In the genomic region with DNA sequence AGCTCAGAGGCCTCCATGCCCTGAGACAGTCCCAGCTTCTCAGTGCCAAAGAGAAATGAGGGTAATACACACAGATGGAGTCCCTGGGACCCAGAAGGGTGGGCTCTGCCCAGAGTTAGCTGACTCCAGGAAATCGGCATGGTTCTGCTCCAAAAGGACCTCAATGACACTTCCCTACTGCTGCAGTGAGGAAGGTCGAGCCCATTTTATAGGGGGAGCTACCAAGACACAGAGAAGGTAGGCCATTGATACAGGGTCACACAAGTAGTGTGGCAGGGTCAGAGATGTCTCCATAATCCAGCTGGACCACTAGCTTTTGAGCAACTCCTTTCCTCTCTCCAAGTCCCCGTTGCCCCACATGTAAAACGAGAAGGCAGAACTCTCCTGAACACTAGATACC, we compare ENCODE assay signal across 36 cellular contexts.
"Had no signal": no experiment of that assay in that cellular context is flagged by ENCODE, and none has a peak within 500 bp of the region (broad histone marks: within the 10 kb centered on the region; RNA-seq: fewer than 3 reads in every experiment).

No MANE protein-coding gene starts in this region.

- H3K27me3 Mint-ChIP-seq: activated CD4-positive, alpha-beta memory T cell treated with anti-CD3 and anti-CD28 coated beads for 36 hours; activated CD4-positive, alpha-beta T cell treated with anti-CD3 and anti-CD28 coated beads, Interleukin-2, amount 10 ng/mL, durations not matched to agents 24 days and 14 days; central memory CD8-positive, alpha-beta T cell; T-helper 17 cell had no signal

- H3K27ac Mint-ChIP-seq: activated B cell treated with CpG ODN at 0.5 μM for 24 hours; activated CD4-positive, alpha-beta memory T cell treated with anti-CD3 and anti-CD28 coated beads for 36 hours; activated CD4-positive, alpha-beta T cell treated with anti-CD3 and anti-CD28 coated beads, Interleukin-2, amount 10 ng/mL, durations not matched to agents 24 days and 14 days; activated CD8-positive, alpha-beta T cell treated with anti-CD3 and anti-CD28 coated beads for 36 hours; activated naive CD4-positive, alpha-beta T cell treated with anti-CD3 and anti-CD28 coated beads for 36 hours; activated naive CD4-positive, alpha-beta T cell treated with anti-CD3 and anti-CD28 coated beads, Interleukin-2, amount 50 U/mL, for 72 hours; activated naive CD8-positive, alpha-beta T cell treated with anti-CD3 and anti-CD28 coated beads for 36 hours; activated T-cell treated with anti-CD3 and anti-CD28 coated beads, Interleukin-2, amount 50 U/mL, for 72 hours; activated T-helper 1 cell treated with anti-CD3 and anti-CD28 coated beads, Interleukin-12 subunit alpha, Interleukin-12 subunit beta, Interleukin-2, Interleukin-4 antibody, amounts not matched to agents 30 ng/mL and 10 ng/mL and 1 ng/mL, durations not matched to agents 14 hours and 24 hours and 36 hours; activated T-helper 17 cell treated with anti-CD3 and anti-CD28 coated beads, Interleukin-2, amount 50 U/mL, for 72 hours; T-helper 17 cell had no signal

- DNase-seq: activated B cell treated with CpG ODN at 0.5 μM for 24 hours; activated CD4-positive, alpha-beta memory T cell treated with anti-CD3 and anti-CD28 coated beads for 36 hours; activated CD4-positive, alpha-beta T cell treated with anti-CD3 and anti-CD28 coated beads for 4 hours; activated CD4-positive, alpha-beta T cell treated with anti-CD3 and anti-CD28 coated beads, Interleukin-2, amount 10 ng/mL, durations not matched to agents 24 days and 14 days; activated CD4-positive, alpha-beta T cell treated with anti-CD3 and anti-CD28 coated beads, Interleukin-2, amount 50 U/mL, for 1 hour; activated CD4-positive, alpha-beta T cell treated with anti-CD3 and anti-CD28 coated beads, Interleukin-2, amount 50 U/mL, for 4 hours; activated CD4-positive, CD25-positive, alpha-beta regulatory T cell treated with anti-CD3 and anti-CD28 coated beads, Interleukin-2, amount 50 U/mL, for 72 hours; activated CD8-positive, alpha-beta memory T cell treated with anti-CD3 and anti-CD28 coated beads, Interleukin-2, amount 50 U/mL, for 4 hours; activated CD8-positive, alpha-beta T cell treated with anti-CD3 and anti-CD28 coated beads for 36 hours; activated effector memory CD4-positive, alpha-beta T cell treated with anti-CD3 and anti-CD28 coated beads, Interleukin-2, amount 50 U/mL, for 16 hours; activated gamma-delta T cell treated with Interleukin-2 at 50 U/mL for 16 hours; activated naive CD4-positive, alpha-beta T cell; activated naive CD4-positive, alpha-beta T cell treated with anti-CD3 and anti-CD28 coated beads for 36 hours; activated naive CD4-positive, alpha-beta T cell treated with anti-CD3 and anti-CD28 coated beads, Interleukin-2, amount 50 U/mL, for 16 hours; activated naive CD8-positive, alpha-beta T cell treated with anti-CD3 and anti-CD28 coated beads for 36 hours; activated T-cell treated with anti-CD3 and anti-CD28 coated beads for 4 hours; activated T-cell treated with anti-CD3 and anti-CD28 coated beads, Interleukin-2, amount 50 U/mL, for 1 hour; activated T-cell treated with anti-CD3 and anti-CD28 coated beads, Interleukin-2, amount 50 U/mL, for 4 hours; activated T-cell treated with anti-CD3 and anti-CD28 coated beads, Interleukin-2, amount 50 U/mL, for 72 hours; adrenal gland; amniotic stem cell; aorta; body of pancreas; caudate nucleus; cerebellar nuclear complex; T-helper 17 cell; T1000 had no signal

- H3K4me3 ChIP-seq: adrenal gland, body of pancreas, cardiac muscle cell had no signal

- FAIRE-seq: astrocyte, bronchial epithelial cell, TTC549 had no signal

- H3K36me3 Mint-ChIP-seq: activated CD4-positive, alpha-beta memory T cell treated with anti-CD3 and anti-CD28 coated beads for 36 hours; activated naive CD8-positive, alpha-beta T cell treated with anti-CD3 and anti-CD28 coated beads for 36 hours had no signal

- ATAC-seq: activated CD8-positive, alpha-beta T cell treated with anti-CD3 and anti-CD28 coated beads for 36 hours; activated naive CD4-positive, alpha-beta T cell treated with anti-CD3 and anti-CD28 coated beads, Interleukin-2, amount 50 U/mL, for 72 hours; activated T-cell treated with anti-CD3 and anti-CD28 coated beads, Interleukin-2, amount 50 U/mL, for 4 hours; activated T-cell treated with anti-CD3 and anti-CD28 coated beads, Interleukin-2, amount 50 U/mL, for 72 hours; activated T-helper 17 cell treated with anti-CD3 and anti-CD28 coated beads, Interleukin-2, amount 50 U/mL, for 72 hours; body of pancreas; T-helper 17 cell had no signal

- H3K4me1 Mint-ChIP-seq: activated B cell treated with CpG ODN at 0.5 μM for 24 hours; activated CD4-positive, alpha-beta T cell treated with anti-CD3 and anti-CD28 coated beads, Interleukin-2, amount 10 ng/mL, durations not matched to agents 24 days and 14 days; central memory CD8-positive, alpha-beta T cell; T-helper 17 cell had no signal

- H3K9me3 Mint-ChIP-seq: activated B cell treated with CpG ODN at 0.5 μM for 24 hours; activated CD4-positive, alpha-beta memory T cell treated with anti-CD3 and anti-CD28 coated beads for 36 hours; activated CD4-positive, alpha-beta T cell treated with anti-CD3 and anti-CD28 coated beads, Interleukin-2, amount 10 ng/mL, durations not matched to agents 24 days and 14 days; activated CD8-positive, alpha-beta T cell treated with anti-CD3 and anti-CD28 coated beads for 36 hours; activated naive CD4-positive, alpha-beta T cell treated with anti-CD3 and anti-CD28 coated beads for 36 hours; activated naive CD8-positive, alpha-beta T cell treated with anti-CD3 and anti-CD28 coated beads for 36 hours; activated T-cell treated with anti-CD3 and anti-CD28 coated beads, Interleukin-2, amount 50 U/mL, for 4 hours; activated T-cell treated with anti-CD3 and anti-CD28 coated beads, Interleukin-2, amount 50 U/mL, for 72 hours; activated T-helper 1 cell treated with anti-CD3 and anti-CD28 coated beads, Interleukin-12 subunit alpha, Interleukin-12 subunit beta, Interleukin-2, Interleukin-4 antibody, amounts not matched to agents 30 ng/mL and 10 ng/mL and 1 ng/mL, durations not matched to agents 14 hours and 24 hours and 36 hours had no signal

- H3K27ac ChIP-seq: adrenal gland, body of pancreas, cardiac muscle cell, VCaP had no signal

- H3K27me3 ChIP-seq: adrenal gland, body of pancreas, cardiac muscle cell had no signal

- H3K9me3 ChIP-seq: adrenal gland, body of pancreas had no signal

- H3K4me1 ChIP-seq: adrenal gland, body of pancreas had no signal

- H3K4me3 Mint-ChIP-seq: activated B cell treated with CpG ODN at 0.5 μM for 24 hours; activated CD4-positive, alpha-beta memory T cell treated with anti-CD3 and anti-CD28 coated beads for 36 hours; activated CD4-positive, alpha-beta T cell treated with anti-CD3 and anti-CD28 coated beads, Interleukin-2, amount 10 ng/mL, durations not matched to agents 24 days and 14 days; activated CD8-positive, alpha-beta T cell treated with anti-CD3 and anti-CD28 coated beads for 36 hours; activated naive CD4-positive, alpha-beta T cell treated with anti-CD3 and anti-CD28 coated beads for 36 hours; activated naive CD8-positive, alpha-beta T cell treated with anti-CD3 and anti-CD28 coated beads for 36 hours; activated T-cell treated with anti-CD3 and anti-CD28 coated beads, Interleukin-2, amount 50 U/mL, for 4 hours; activated T-cell treated with anti-CD3 and anti-CD28 coated beads, Interleukin-2, amount 50 U/mL, for 72 hours; activated T-helper 1 cell treated with anti-CD3 and anti-CD28 coated beads, Interleukin-12 subunit alpha, Interleukin-12 subunit beta, Interleukin-2, Interleukin-4 antibody, amounts not matched to agents 30 ng/mL and 10 ng/mL and 1 ng/mL, durations not matched to agents 14 hours and 24 hours and 36 hours; activated T-helper 17 cell treated with anti-CD3 and anti-CD28 coated beads, Interleukin-2, amount 50 U/mL, for 72 hours; central memory CD8-positive, alpha-beta T cell; T-helper 17 cell had no signal

- H3K36me3 ChIP-seq: adrenal gland, cardiac muscle cell had no signal
